12 cellular contexts compared by ENCODE assay signal in the genomic region with DNA sequence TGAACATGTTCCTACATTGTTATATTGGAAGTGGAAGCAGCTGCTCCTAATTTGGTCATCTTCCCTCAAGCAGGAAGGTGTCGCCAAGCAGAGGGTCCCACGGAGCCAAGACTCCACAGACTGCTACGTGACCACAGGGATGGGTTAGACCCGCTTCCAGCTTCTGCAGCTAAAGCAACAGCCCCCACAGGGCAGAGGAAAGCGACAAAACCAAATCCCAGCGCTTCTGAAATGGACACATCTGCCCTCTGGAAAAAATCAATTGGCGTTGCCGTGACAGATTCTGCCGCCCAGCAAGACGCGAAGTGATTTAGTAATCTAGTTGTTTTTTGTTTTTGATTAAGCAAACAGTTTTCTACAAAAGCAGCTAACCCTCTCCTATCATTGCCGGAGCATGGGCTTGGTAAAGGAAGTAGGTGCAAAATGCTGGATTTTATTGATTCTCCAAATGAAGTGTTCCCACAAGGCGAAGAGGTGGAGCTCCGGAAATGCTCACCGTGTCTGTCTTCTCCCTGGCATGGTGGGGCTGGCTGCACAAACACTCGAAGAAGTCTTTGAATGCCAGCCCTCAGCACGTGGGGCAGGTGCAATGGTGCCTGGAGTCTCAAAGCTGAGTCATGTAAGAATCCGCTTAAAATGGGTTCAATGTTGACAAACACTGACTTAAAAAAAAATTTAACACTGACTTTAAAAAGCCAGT.
DNase-seq lines count a peak whose midpoint lies in the region; ATAC-seq, FAIRE-seq and TF ChIP-seq lines count a peak whose summit lies in the region.
"Had no signal": no experiment of that assay in that cellular context is flagged by ENCODE, and none has a peak within 500 bp of the region (broad histone marks: within the 10 kb centered on the region; RNA-seq: fewer than 3 reads in every experiment).

No MANE protein-coding gene starts in this region.

- peak overlapping the region; percentile 59 for H3K27ac ChIP-seq in brain microvascular endothelial cell
- no peak overlapping the region for H3K27ac ChIP-seq in pancreas

- no peaks in the 10 kb centered on the region for H3K9me3 ChIP-seq in pancreas

- peak; percentile 32 for DNase-seq in DMS153 treated with DMSO at 0.1 percent for 48 hours (lab: John Stamatoyannopoulos, UW; ENCODE audit: unreplicated experiment)
- peak; percentile 31 for DNase-seq in NCI-H187 treated with DMSO at 0.1 percent for 48 hours (lab: John Stamatoyannopoulos, UW)
- DNase-seq in brain microvascular endothelial cell, result no peak
- DNase-seq in pancreas, result no peak
- no peak for DNase-seq in KG1 (lab: John Stamatoyannopoulos, UW)
- no peak for DNase-seq in Kasumi-1 (lab: John Stamatoyannopoulos, UW)
- DNase-seq: CD8-positive, alpha-beta memory T cell; NCI-H1436 treated with DMSO at 0.1 percent for 48 hours; RPMI8226 had no signal

- no peaks in the 10 kb centered on the region for H3K27me3 ChIP-seq in brain microvascular endothelial cell (replicated peaks)
- no peaks in the 10 kb centered on the region for H3K27me3 ChIP-seq in pancreas

- in situ Hi-C loops in brain microvascular endothelial cell (cut with HindIII; ENCODE audit: low pct_ligation_motif_present, low sequenced_read_pairs), result no loop called here

- H3K4me1 ChIP-seq in pancreas, result peaks cover 0 to 4% (median 0%) of the 10 kb centered on the region in 3 donors

- intact Hi-C loops in pancreas (cut with DNase I), result loop anchor here in 1 of 3 donors (10.0 kb wide), 1 partner anchor 196 kb away; no protein-coding TSS in a partner anchor

- no peaks in the 10 kb centered on the region for H3K36me3 ChIP-seq in brain microvascular endothelial cell (replicated peaks)
- H3K36me3 ChIP-seq in pancreas, result no peaks in the 10 kb centered on the region

- TF ChIP-seq CTCF in brain microvascular endothelial cell (IDR thresholded peaks at IDR 0.05; ENCODE audit: low read depth, low read length, missing control alignments) (no peak), pancreas (IDR thresholded peaks at IDR 0.05) (no peak)

- no peak overlapping the region for H3K4me3 ChIP-seq in brain microvascular endothelial cell (ENCODE audit: low read depth, low read length)
- H3K4me3 ChIP-seq in pancreas, result peak overlapping the region in 1 of 4 donors; percentile 6
- H3K4me3 ChIP-seq: GM12878 had no signal

- ATAC-seq in pancreas, result peak; percentile 14 to 48 (median 30)
- ATAC-seq in activated CD4-positive, CD25-positive, alpha-beta regulatory T cell treated with anti-CD3 and anti-CD28 coated beads, Interleukin-2, amount 50 U/mL, for 24 hours, result no peak
- ATAC-seq in GM19463 (IDR thresholded peaks at IDR 0.05; ENCODE audit: unreplicated experiment), result no peak
- ATAC-seq: GM12878 had no signal

- no peak for FAIRE-seq in pancreas (lab: Jason Lieb, UNC)
- FAIRE-seq: GM12878 had no signal

- 10 to 13% methylated on average over 18 of the region's 18 CpGs for WGBS in pancreas, 2 donors

Comparison
In these comparisons a context has a peak if more than half of its experiments do, and no peak if none do; other contexts are left out.
1. DNase-seq: peak in DMS153 treated with DMSO at 0.1 percent for 48 hours (single experiment) and NCI-H187 treated with DMSO at 0.1 percent for 48 hours (single experiment); none in brain microvascular endothelial cell (single experiment), pancreas (0 of 6), KG1 (single experiment) and Kasumi-1 (0 of 2).
2. ATAC-seq: peak in pancreas (4 of 4); none in activated CD4-positive, CD25-positive, alpha-beta regulatory T cell treated with anti-CD3 and anti-CD28 coated beads, Interleukin-2, amount 50 U/mL, for 24 hours (0 of 2) and GM19463 (single experiment).